8 cellular contexts compared by ENCODE assay signal in genomic region chr1:179083031-179083345, GRCh38. TPM values are rescaled to one million over a fixed set of nuclear protein-coding genes. Genes with fewer than 3 reads are reported as not detected.
DNase-seq lines count a peak whose midpoint lies in the region; ATAC-seq, FAIRE-seq and TF ChIP-seq lines count a peak whose summit lies in the region.

No MANE protein-coding gene starts in this region.

- peaks cover 11% of the 10 kb centered on the region for H3K27me3 Mint-ChIP-seq in GM23338 (ENCODE audit: insufficient read depth, low read depth, poor library complexity)

- peak overlapping the region; percentile 84 for H3K4me3 Mint-ChIP-seq in GM23338

- H3K9me2 ChIP-seq in GM23338 (ENCODE audit: insufficient read depth), result no peaks in the 10 kb centered on the region

- no peak overlapping the region for H3K27ac Mint-ChIP-seq in GM23338

- H3K27ac ChIP-seq in A549 (peak overlapping the region; percentile 87 to 95), GM23338 (ENCODE audit: low read depth) (no peak overlapping the region), WERI-Rb-1 (peak overlapping the region; percentile 92), skin epidermis (peak overlapping the region in 20 of 21 experiments; percentile 70 to 97 (median 91))

- peaks cover 7% of the 10 kb centered on the region; the same call in 1 of the 2 replicates for H3F3A ChIP-seq in GM23338 (replicated peaks; ENCODE audit: low read depth)

- no peak for TF ChIP-seq EP300 in A549 (IDR thresholded peaks at IDR 0.05)

- H3K4me3 ChIP-seq in A549, result peak overlapping the region; percentile 77
- H3K4me3 ChIP-seq in GM23338, result peak overlapping the region; percentile 79
- peak overlapping the region; percentile 86 for H3K4me3 ChIP-seq in WERI-Rb-1 (ENCODE audit: low read depth, low read length)
- peak overlapping the region; percentile 55 to 99 (median 84) for H3K4me3 ChIP-seq in skin epidermis

- peaks cover 26% of the 10 kb centered on the region for H3K4me1 Mint-ChIP-seq in GM23338

- no peaks in the 10 kb centered on the region; the same call in 2 of the 3 replicates for H3K9me3 Mint-ChIP-seq in GM23338

- H3K27me3 ChIP-seq in GM23338 (ENCODE audit: insufficient read depth) (0 out of 2 replicates have a peak, but pooled peaks cover 4% of the 10 kb centered on the region), WERI-Rb-1 (ENCODE audit: insufficient read depth, low read depth, severe bottlenecking) (no peaks in the 10 kb centered on the region)

- TF ChIP-seq POLR2A in A549 (IDR thresholded peaks at IDR 0.05; ENCODE audit: low read length), result no peak

- no peaks in the 10 kb centered on the region for H4K20me1 ChIP-seq in GM23338 (replicated peaks; ENCODE audit: insufficient read depth)

- H3K36me3 Mint-ChIP-seq in GM23338 (ENCODE audit: low read depth), result peaks cover 21% of the 10 kb centered on the region

- no peak for TF ChIP-seq RAD21 in A549 (conservative IDR thresholded peaks at IDR 0.05 in 1 of 2, IDR thresholded peaks at IDR 0.05 in 1 of 2)

- ATAC-seq in A549 (peak; percentile 1 to 6; a peak in 4 of 6 replicates), GM23338 (no peak), HG03025 (IDR thresholded peaks at IDR 0.05; ENCODE audit: low FRiP score, unreplicated experiment) (no peak), HG02623 (IDR thresholded peaks at IDR 0.05; ENCODE audit: unreplicated experiment) (no peak)

- 9% methylated on average over 3 of the region's 3 CpGs for WGBS in A549 (ENCODE audit: missing lambda C conversion rate)

- POLR2A ChIA-PET in A549 (lab: Yijun Ruan, JAX), result no interaction called here

- no peak for TF ChIP-seq CTCF in A549 (IDR thresholded peaks at IDR 0.05)
- no peak for TF ChIP-seq CTCF in GM23338 (conservative IDR thresholded peaks at IDR 0.05; ENCODE audit: low read depth in 2 of 2)
- no peak for TF ChIP-seq CTCF in WERI-Rb-1 (IDR thresholded peaks at IDR 0.05; ENCODE audit: low read depth, low read length)

- peaks cover 22% of the 10 kb centered on the region; the same call in 1 of the 3 replicates for H3K4me1 ChIP-seq in A549
- H3K4me1 ChIP-seq in GM23338 (ENCODE audit: insufficient read depth), result peaks cover 11% of the 10 kb centered on the region

- H3K79me2 ChIP-seq in GM23338 (replicated peaks; ENCODE audit: insufficient read depth), result peaks cover 8% of the 10 kb centered on the region; the same call in 1 of the 2 replicates

- H3K4me2 ChIP-seq in A549 (peak overlapping the region; percentile 97), GM23338 (peak overlapping the region; percentile 96)

- H3K9me3 ChIP-seq in A549 (no peaks in the 10 kb centered on the region), WERI-Rb-1 (ENCODE audit: severe bottlenecking) (no peaks in the 10 kb centered on the region)

- FAIRE-seq in A549 (lab: Jason Lieb, UNC), result no peak

- H3K36me3 ChIP-seq in GM23338 (ENCODE audit: insufficient read depth) (no peaks in the 10 kb centered on the region; the same call in 1 of the 2 replicates), WERI-Rb-1 (peaks cover 42% of the 10 kb centered on the region)

- CTCF ChIA-PET in A549 (lab: Yijun Ruan, JAX), result interaction anchor here (0.7 to 6.2 kb wide), 9 partner anchors 18 to 551 kb away, joined by 3 to 28 read pairs (median 7); no protein-coding TSS in a partner anchor

- DNase-seq in A549 (ENCODE audit: low read depth in 1 of 2, low spot score in 1 of 2) (no peak), GM23338 (ENCODE audit: low spot score) (no peak), WERI-Rb-1 (no peak), germinal center (ENCODE audit: low spot score) (peak; percentile 30)
- no peak for DNase-seq in activated CD4-positive, CD25-positive, alpha-beta regulatory T cell (lab: John Stamatoyannopoulos, UW)

- peak overlapping the region; percentile 69; the same call in 1 of the 2 replicates for H2AFZ ChIP-seq in GM23338

TF ChIP-seq in A549, 52 proteins besides CTCF, POLR2A, EP300 and RAD21 (continues in another document):
- no peak for TF ChIP-seq FOSB (CRISPR knock-in tag; IDR thresholded peaks at IDR 0.05)
- no peak for TF ChIP-seq HOXB13 (CRISPR knock-in tag; IDR thresholded peaks at IDR 0.05; ENCODE audit: low read depth)
- TF ChIP-seq HES2 (IDR thresholded peaks at IDR 0.05), result no peak
- TF ChIP-seq POLR2AphosphoS2 (conservative IDR thresholded peaks at IDR 0.05; ENCODE audit: low read length), result no peak
- TF ChIP-seq REST (IDR thresholded peaks at IDR 0.05), result no peak
- no peak for TF ChIP-seq ZSCAN20 (CRISPR knock-in tag; IDR thresholded peaks at IDR 0.05)

TF ChIP-seq in GM23338, 12 proteins besides CTCF, POLR2A, EP300 and RAD21 (continues in another document):
- TF ChIP-seq EZH2 (IDR thresholded peaks at IDR 0.05; ENCODE audit: low read depth, unreplicated experiment) (no peak), ZNF462 (CRISPR knock-in tag; IDR thresholded peaks at IDR 0.05) (no peak)

RNA-seq across cellular contexts. Expression of gene TOR3A, which starts 1.1 kb away (rescaled TPM):
- polyA plus RNA-seq in A549 (2011; rRNA removed) (30.7 and 41.0 TPM in 2 replicates), A549 (2017; fragmentation: RNase III; extraction: RNeasy Plus Mini Kit Qiagen cat#74134 plus additional on column Dnase treatment) (44.5 to 48.9 TPM (median 46.4 TPM) in 3 replicates), GM23338 (2016; fragmentation: Nextera tagmentation; extraction: Ambion mirVana) (11.2 TPM in 2 replicates)
- polyA plus RNA-seq in A549 (2012; cell fraction: cytosol; rRNA removed), result 71.2 and 88.6 TPM in 2 replicates
- polyA plus RNA-seq in A549 (2012; cell fraction: nucleus; rRNA removed), result 94.6 and 102 TPM in 2 replicates
- 52.5 and 62.9 TPM in 2 replicates for polyA minus RNA-seq in A549 (2011; rRNA and poly(A)+ RNA removed)
- 49.7 and 57.6 TPM in 2 replicates for total RNA-seq in GM23338 (2014; rRNA removed; shearing (Covaris generic))

RNA-seq across cellular contexts. Expression of gene FAM20B, which starts 57.3 kb away (rescaled TPM):
- polyA plus RNA-seq in A549 (2011; rRNA removed) (34.9 and 35.3 TPM in 2 replicates), A549 (2017; fragmentation: RNase III; extraction: RNeasy Plus Mini Kit Qiagen cat#74134 plus additional on column Dnase treatment) (24.2 to 25.3 TPM (median 25.3 TPM) in 3 replicates), GM23338 (2016; fragmentation: Nextera tagmentation; extraction: Ambion mirVana) (4.7 and 5.3 TPM in 2 replicates)
- polyA plus RNA-seq in A549 (2012; cell fraction: cytosol; rRNA removed), result 9.1 and 11.2 TPM in 2 replicates
- 4.5 and 6.5 TPM in 2 replicates for polyA plus RNA-seq in A549 (2012; cell fraction: nucleus; rRNA removed)
- 39.9 and 53.4 TPM in 2 replicates for polyA minus RNA-seq in A549 (2011; rRNA and poly(A)+ RNA removed)
- total RNA-seq in GM23338 (2014; rRNA removed; shearing (Covaris generic)), result 19.9 and 22.5 TPM in 2 replicates

Comparison
In these comparisons a context has a peak if more than half of its experiments do, and no peak if none do; other contexts are left out.
1. ATAC-seq: peak in A549 (2 of 2); none in GM23338 (single experiment), HG03025 (single experiment) and HG02623 (single experiment).
2. Peak in every context shown above with its lines, with median percentiles within 50 percentile points of each other: H3K4me3 ChIP-seq.